19 cellular contexts compared by ENCODE assay signal in the genomic region with DNA sequence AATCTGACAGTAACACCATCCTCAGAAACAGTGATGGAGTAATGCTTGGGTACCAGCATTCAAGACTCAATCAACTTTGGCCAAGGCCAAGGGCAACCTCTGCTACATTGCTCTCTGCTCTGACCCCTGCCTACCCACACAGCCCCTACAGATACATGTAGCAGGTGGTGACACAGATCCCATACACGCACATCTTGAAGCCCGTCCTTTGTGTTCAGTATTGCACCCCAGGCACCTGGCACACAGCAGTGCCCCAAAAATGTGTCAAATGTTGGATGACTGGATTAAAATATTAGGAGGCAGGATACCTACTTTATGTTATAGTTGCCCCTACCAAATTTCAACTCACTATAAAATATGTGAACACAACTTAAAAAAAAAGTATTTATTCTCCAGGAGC.
DNase-seq lines count a peak whose midpoint lies in the region; ATAC-seq and TF ChIP-seq lines count a peak whose summit lies in the region.
"Had no signal": no experiment of that assay in that cellular context is flagged by ENCODE, and none has a peak within 500 bp of the region (broad histone marks: within the 10 kb centered on the region; RNA-seq: fewer than 3 reads in every experiment).

No MANE protein-coding gene starts in this region.

- peak; percentile 10 for ATAC-seq in Right ventricle myocardium inferior
- ATAC-seq: CD8-positive, alpha-beta T cell; GM23338; HCT116 had no signal

- H3K27ac ChIP-seq in right atrium auricular region (no peak overlapping the region), esophagus muscularis mucosa (replicated peaks in 1 of 4) (no peak overlapping the region), suprapubic skin (peak overlapping the region; percentile 43)
- H3K27ac ChIP-seq: 22Rv1, BLaER1, C4-2B had no signal

- TF ChIP-seq POLR2A in esophagus muscularis mucosa (IDR thresholded peaks at IDR 0.05; ENCODE audit: low read depth), result no peak
- TF ChIP-seq POLR2A in suprapubic skin (IDR thresholded peaks at IDR 0.05), result no peak

- no peak for TF ChIP-seq EP300 in esophagus muscularis mucosa (IDR thresholded peaks at IDR 0.05)
- TF ChIP-seq EP300 in suprapubic skin (IDR thresholded peaks at IDR 0.05), result no peak

- TF ChIP-seq CTCF in right atrium auricular region (IDR thresholded peaks at IDR 0.05) (no peak), esophagus muscularis mucosa (IDR thresholded peaks at IDR 0.05) (no peak), suprapubic skin (IDR thresholded peaks at IDR 0.05) (no peak)

- H3K4me3 ChIP-seq in right atrium auricular region (no peak overlapping the region), esophagus muscularis mucosa (no peak overlapping the region), suprapubic skin (no peak overlapping the region)
- H3K4me3 ChIP-seq: BLaER1, GM23338 had no signal

- H3K9me3 ChIP-seq in right atrium auricular region (no peaks in the 10 kb centered on the region), esophagus muscularis mucosa (no peaks in the 10 kb centered on the region), suprapubic skin (no peaks in the 10 kb centered on the region)
- H3K9me3 ChIP-seq: BLaER1, Caco-2 had no signal

- peaks cover 0 to 17% of the 10 kb centered on the region in 2 donors for H3K4me1 ChIP-seq in right atrium auricular region
- H3K4me1 ChIP-seq in esophagus muscularis mucosa, result peaks cover 0 to 20% (median 12%) of the 10 kb centered on the region in 4 donors
- peaks cover 61% of the 10 kb centered on the region for H3K4me1 ChIP-seq in suprapubic skin
- H3K4me1 ChIP-seq: BLaER1 had no signal

- WGBS in esophagus muscularis mucosa, result 100% methylated on average over 2 of the region's 2 CpGs
- 73% methylated on average over 2 of the region's 2 CpGs for WGBS in suprapubic skin

- H3K27me3 ChIP-seq in right atrium auricular region, result no peaks in the 10 kb centered on the region
- no peaks in the 10 kb centered on the region for H3K27me3 ChIP-seq in esophagus muscularis mucosa
- H3K27me3 ChIP-seq in suprapubic skin, result no peaks in the 10 kb centered on the region
- H3K27me3 ChIP-seq: BLaER1 had no signal

- no peaks in the 10 kb centered on the region for H3K36me3 ChIP-seq in right atrium auricular region
- H3K36me3 ChIP-seq in esophagus muscularis mucosa, result no peaks in the 10 kb centered on the region
- no peaks in the 10 kb centered on the region for H3K36me3 ChIP-seq in suprapubic skin
- H3K36me3 ChIP-seq: BLaER1 had no signal

- intact Hi-C loops in Right ventricle myocardium inferior (cut with DNase I), result no loop called here
- intact Hi-C loops in esophagus muscularis mucosa (cut with DNase I), result no loop called here

- DNase-seq in Right ventricle myocardium inferior (ENCODE audit: missing footprints) (no peak), right atrium auricular region (ENCODE audit: low spot score) (no peak), esophagus muscularis mucosa (ENCODE audit: extremely low spot score) (peak; percentile 55), suprapubic skin (ENCODE audit: low spot score in 2 of 2) (no peak)
- DNase-seq in stimulated activated CD8-positive, alpha-beta memory T cell treated with anti-CD3 and anti-CD28 coated beads, Interleukin-4, amount 100 ng/mL, for 48 hours, result no peak
- DNase-seq in stimulated activated CD4-positive, alpha-beta T cell treated with anti-CD3 and anti-CD28 coated beads, Interleukin-2, amount 100 ng/mL, for 24 hours, result no peak
- no peak for DNase-seq in activated CD8-positive, alpha-beta memory T cell treated with anti-CD3 and anti-CD28 coated beads, Interleukin-2, amount 50 U/mL, for 48 hours
- DNase-seq: Caco-2; CD4-positive, CD25-positive, alpha-beta regulatory T cell; CD8-positive, alpha-beta T cell; DMS153; DND-41; GDM1; H9 had no signal
